31 cellular contexts compared by ENCODE assay signal in the genomic region with DNA sequence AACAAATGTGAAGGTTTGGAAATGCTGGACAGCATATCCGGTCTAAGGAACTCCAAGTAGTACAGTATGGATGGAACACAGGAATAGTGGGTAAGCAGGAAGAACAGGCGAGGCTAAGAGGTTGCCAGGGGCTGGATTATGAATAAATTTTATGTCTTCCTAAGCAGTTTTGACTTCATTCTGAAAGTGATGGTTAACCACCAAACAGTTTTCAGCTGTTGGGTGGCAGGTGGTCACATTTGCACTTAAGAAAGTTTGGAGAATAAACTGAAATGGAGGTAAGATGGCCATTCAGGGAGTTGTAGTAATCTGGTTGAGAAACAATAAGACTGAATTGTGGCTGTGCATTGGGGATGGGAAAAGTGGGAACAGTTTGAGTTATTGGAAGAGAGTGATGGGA.
"Had no signal": no experiment of that assay in that cellular context is flagged by ENCODE, and none has a peak within 500 bp of the region (broad histone marks: within the 10 kb centered on the region; RNA-seq: fewer than 3 reads in every experiment).

No MANE protein-coding gene starts in this region.

- H3K9ac ChIP-seq: parathyroid adenoma had no signal

- H3K9me3 ChIP-seq: neutrophil, ovary, psoas muscle, right lobe of liver, spleen, suprapubic skin, testis, tibial artery, transverse colon, upper lobe of right lung, uterus had no signal

- DNase-seq: naive thymus-derived CD8-positive, alpha-beta T cell; nephron progenitor cell; nucleus accumbens; ovary; posterior cingulate gyrus; psoas muscle; right cardiac atrium; right lobe of liver; sigmoid colon; spleen; stimulated activated CD4-positive, alpha-beta T cell treated with anti-CD3 and anti-CD28 coated beads, Interleukin-12 subunit alpha, Interleukin-12 subunit beta, amount 100 ng/mL, for 4 hours; stimulated activated CD4-positive, alpha-beta T cell treated with anti-CD3 and anti-CD28 coated beads, Interleukin-1b, Interleukin-23, amount 100 ng/mL, for 48 hours; stimulated activated CD4-positive, alpha-beta T cell treated with anti-CD3 and anti-CD28 coated beads, Interleukin-4, amount 100 ng/mL, for 1 hour; stimulated activated CD4-positive, alpha-beta T cell treated with anti-CD3 and anti-CD28 coated beads, Interleukin-4, amount 100 ng/mL, for 4 hours; stimulated activated CD8-positive, alpha-beta memory T cell treated with anti-CD3 and anti-CD28 coated beads, Interleukin-4, amount 100 ng/mL, for 48 hours; stimulated activated naive CD4-positive, alpha-beta T cell; stimulated activated naive CD8-positive, alpha-beta T cell treated with anti-CD3 and anti-CD28 coated beads, Interleukin-15, amount 100 ng/mL, for 72 hours; stimulated activated naive CD8-positive, alpha-beta T cell treated with anti-CD3 and anti-CD28 coated beads, Interleukin-15, Interleukin-2, amounts not matched to agents 100 U/mL and 50 U/mL, for 24 hours; substantia nigra; testis; tibial artery; transverse colon; upper lobe of right lung; uterus had no signal

- ATAC-seq: naive thymus-derived CD8-positive, alpha-beta T cell; natural killer cell treated with Interleukin-12 subunit alpha and Interleukin-12 subunit beta and Interleukin-15 and Interleukin-18, amount 100 ng/mL, for 72 hours; psoas muscle; right cardiac atrium; right lobe of liver; stimulated activated memory B cell treated with anti-CD40 and anti-IgM and Interleukin-4, amounts not matched to agents 10 μg/mL and 1 μg/mL and 100 μg/mL, for 72 hours; stimulated activated naive CD8-positive, alpha-beta T cell treated with anti-CD3 and anti-CD28 coated beads, Interleukin-15, amount 100 ng/mL, for 72 hours; stimulated activated naive CD8-positive, alpha-beta T cell treated with anti-CD3 and anti-CD28 coated beads, Interleukin-15, Interleukin-2, amounts not matched to agents 100 U/mL and 50 U/mL, for 24 hours; upper lobe of right lung had no signal

- H3K36me3 ChIP-seq: neutrophil, ovary, right lobe of liver, sigmoid colon, spleen, suprapubic skin, tibial artery, transverse colon, upper lobe of right lung, uterus had no signal

- H3K4me2 ChIP-seq: smooth muscle cell had no signal

- H3K79me2 ChIP-seq: parathyroid adenoma had no signal

- H3K4me1 ChIP-seq: parathyroid adenoma, psoas muscle, right lobe of liver, sigmoid colon, spleen, suprapubic skin, testis, tibial artery, transverse colon, upper lobe of right lung, uterus had no signal

- H3K27ac ChIP-seq: neutrophil, ovary, parathyroid adenoma, psoas muscle, right lobe of liver, sigmoid colon, skin epidermis, spleen, suprapubic skin, testis, tibial artery, transverse colon, upper lobe of right lung, uterus had no signal

- H3K4me3 ChIP-seq: ovary, psoas muscle, right lobe of liver, sigmoid colon, skin epidermis, smooth muscle cell, spleen, suprapubic skin, testis, tibial artery, transverse colon, upper lobe of right lung, uterus had no signal

- H3K27me3 ChIP-seq: neutrophil, ovary, right lobe of liver, sigmoid colon, testis, upper lobe of right lung, uterus had no signal

- H2AFZ ChIP-seq: parathyroid adenoma had no signal
